ENCODE assay signal across 1 cellular context in the genomic region with DNA sequence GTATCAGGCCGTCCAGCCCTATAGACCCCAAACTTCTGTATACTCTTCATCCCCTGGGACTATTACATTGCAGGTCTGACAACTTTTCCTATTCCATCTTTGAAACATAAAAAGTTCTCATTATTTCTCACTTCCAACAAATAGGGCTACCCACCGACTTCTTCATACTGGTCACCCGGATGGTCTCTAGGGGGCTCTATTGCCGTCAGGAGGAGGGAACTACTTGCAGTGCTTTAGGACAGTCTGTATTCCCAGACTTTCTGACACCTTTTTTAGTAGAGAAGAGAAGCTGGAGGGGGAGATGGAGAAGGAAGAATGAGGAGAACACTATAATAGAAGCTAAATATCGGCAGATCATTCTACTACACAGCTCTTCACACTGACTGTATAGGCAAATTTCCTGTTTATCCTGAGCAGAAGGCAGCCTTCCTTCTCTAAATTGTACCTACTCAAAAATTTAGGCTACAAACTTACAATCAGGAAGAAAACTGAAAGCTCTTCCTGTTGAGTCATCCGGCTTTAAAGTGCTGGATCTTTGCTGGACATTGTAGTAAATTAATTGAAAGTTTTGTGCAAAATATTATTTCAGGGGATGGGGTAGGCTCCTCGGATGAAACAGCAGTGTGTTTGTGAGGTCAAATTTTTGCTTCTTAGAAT.
TF ChIP-seq lines count a peak whose summit lies in the region.

No MANE protein-coding gene starts in this region.

TF ChIP-seq in HCT116, 20 proteins besides CTCF, POLR2A, EP300 and RAD21 (continued from another document):
- TF ChIP-seq, protein P1, sequence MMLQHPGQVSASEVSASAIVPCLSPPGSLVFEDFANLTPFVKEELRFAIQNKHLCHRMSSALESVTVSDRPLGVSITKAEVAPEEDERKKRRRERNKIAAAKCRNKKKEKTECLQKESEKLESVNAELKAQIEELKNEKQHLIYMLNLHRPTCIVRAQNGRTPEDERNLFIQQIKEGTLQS (IDR thresholded peaks at IDR 0.05) = no peak
- TF ChIP-seq EGR1 (IDR thresholded peaks at IDR 0.05; ENCODE audit: low read depth) (no peak), CBX3 (IDR thresholded peaks at IDR 0.05; ENCODE audit: low read depth) (no peak), SP1 (IDR thresholded peaks at IDR 0.05; ENCODE audit: low read depth) (no peak), EZH2 (IDR thresholded peaks at IDR 0.05) (no peak), ZNF274 (IDR thresholded peaks at IDR 0.05; ENCODE audit: low read depth, low read length) (no peak), ELF1 (IDR thresholded peaks at IDR 0.05; ENCODE audit: borderline replicate concordance, low read depth) (no peak), ZFX (IDR thresholded peaks at IDR 0.05) (no peak)
- TF ChIP-seq, protein P2, sequence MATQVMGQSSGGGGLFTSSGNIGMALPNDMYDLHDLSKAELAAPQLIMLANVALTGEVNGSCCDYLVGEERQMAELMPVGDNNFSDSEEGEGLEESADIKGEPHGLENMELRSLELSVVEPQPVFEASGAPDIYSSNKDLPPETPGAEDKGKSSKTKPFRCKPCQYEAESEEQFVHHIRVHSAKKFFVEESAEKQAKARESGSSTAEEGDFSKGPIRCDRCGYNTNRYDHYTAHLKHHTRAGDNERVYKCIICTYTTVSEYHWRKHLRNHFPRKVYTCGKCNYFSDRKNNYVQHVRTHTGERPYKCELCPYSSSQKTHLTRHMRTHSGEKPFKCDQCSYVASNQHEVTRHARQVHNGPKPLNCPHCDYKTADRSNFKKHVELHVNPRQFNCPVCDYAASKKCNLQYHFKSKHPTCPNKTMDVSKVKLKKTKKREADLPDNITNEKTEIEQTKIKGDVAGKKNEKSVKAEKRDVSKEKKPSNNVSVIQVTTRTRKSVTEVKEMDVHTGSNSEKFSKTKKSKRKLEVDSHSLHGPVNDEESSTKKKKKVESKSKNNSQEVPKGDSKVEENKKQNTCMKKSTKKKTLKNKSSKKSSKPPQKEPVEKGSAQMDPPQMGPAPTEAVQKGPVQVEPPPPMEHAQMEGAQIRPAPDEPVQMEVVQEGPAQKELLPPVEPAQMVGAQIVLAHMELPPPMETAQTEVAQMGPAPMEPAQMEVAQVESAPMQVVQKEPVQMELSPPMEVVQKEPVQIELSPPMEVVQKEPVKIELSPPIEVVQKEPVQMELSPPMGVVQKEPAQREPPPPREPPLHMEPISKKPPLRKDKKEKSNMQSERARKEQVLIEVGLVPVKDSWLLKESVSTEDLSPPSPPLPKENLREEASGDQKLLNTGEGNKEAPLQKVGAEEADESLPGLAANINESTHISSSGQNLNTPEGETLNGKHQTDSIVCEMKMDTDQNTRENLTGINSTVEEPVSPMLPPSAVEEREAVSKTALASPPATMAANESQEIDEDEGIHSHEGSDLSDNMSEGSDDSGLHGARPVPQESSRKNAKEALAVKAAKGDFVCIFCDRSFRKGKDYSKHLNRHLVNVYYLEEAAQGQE (IDR thresholded peaks at IDR 0.05; ENCODE audit: low read depth) = no peak
- TF ChIP-seq, protein P3, sequence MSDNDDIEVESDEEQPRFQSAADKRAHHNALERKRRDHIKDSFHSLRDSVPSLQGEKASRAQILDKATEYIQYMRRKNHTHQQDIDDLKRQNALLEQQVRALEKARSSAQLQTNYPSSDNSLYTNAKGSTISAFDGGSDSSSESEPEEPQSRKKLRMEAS (IDR thresholded peaks at IDR 0.05) = no peak
